In the genomic region with DNA sequence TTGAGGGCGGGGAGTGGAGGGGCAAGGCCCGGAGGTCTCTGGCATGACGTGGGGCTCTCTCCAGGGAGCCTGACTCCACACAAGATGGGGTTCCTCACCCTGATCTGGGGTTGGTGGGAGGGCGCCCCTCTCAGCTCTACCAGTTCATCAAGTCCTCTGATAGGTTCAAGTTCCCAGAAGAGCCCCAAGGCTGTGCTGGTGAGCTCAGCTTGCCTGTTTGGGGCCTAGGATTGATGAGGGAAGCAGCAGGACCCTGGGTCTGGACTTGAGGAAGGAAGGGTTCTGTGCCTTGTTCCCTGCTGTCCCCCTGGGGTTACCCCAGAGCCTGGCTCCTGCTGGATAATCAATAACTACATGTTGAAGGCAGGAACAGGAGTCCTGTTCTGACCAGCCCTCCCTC, we compare ENCODE assay signal across 26 cellular contexts. TPM values are rescaled to one million over a fixed set of nuclear protein-coding genes. Genes with fewer than 3 reads are reported as not detected.
A peak's percentile ranks its signal among the peaks of the same experiment; 100 is the strongest.
DNase-seq lines count a peak whose midpoint lies in the region; ATAC-seq and TF ChIP-seq lines count a peak whose summit lies in the region.
"Had no signal": no experiment of that assay in that cellular context is flagged by ENCODE, and none has a peak within 500 bp of the region (broad histone marks: within the 10 kb centered on the region; RNA-seq: fewer than 3 reads in every experiment).

No MANE protein-coding gene starts in this region.

- H3K9me3 Mint-ChIP-seq in activated T-cell treated with anti-CD3 and anti-CD28 coated beads, Interleukin-2, amount 50 U/mL, for 4 hours, result peaks cover 7% of the 10 kb centered on the region
- H3K9me3 Mint-ChIP-seq: effector memory CD8-positive, alpha-beta T cell had no signal

- H3K36me3 Mint-ChIP-seq in activated T-cell treated with anti-CD3 and anti-CD28 coated beads, Interleukin-2, amount 50 U/mL, for 4 hours (ENCODE audit: insufficient read depth), result peaks cover 4% of the 10 kb centered on the region

- no peak for DNase-seq in activated T-cell treated with anti-CD3 and anti-CD28 coated beads, Interleukin-2, amount 50 U/mL, for 4 hours
- DNase-seq in activated T-cell treated with anti-CD3 and anti-CD28 coated beads, Interleukin-2, amount 50 U/mL, for 1 hour, result no peak
- peak; percentile 18 for DNase-seq in HT1080 (ENCODE audit: low read depth)
- no peak for DNase-seq in RWPE2 (ENCODE audit: low spot score)
- no peak for DNase-seq in smooth muscle cell (lab: John Stamatoyannopoulos, UW; ENCODE audit: unreplicated experiment)
- DNase-seq in omental fat pad (ENCODE audit: low spot score), result no peak
- no peak for DNase-seq in NCI-H2196 (lab: John Stamatoyannopoulos, UW; ENCODE audit: unreplicated experiment)
- DNase-seq: activated B cell treated with CpG ODN at 0.5 μM for 24 hours; activated CD4-positive, alpha-beta T cell treated with anti-CD3 and anti-CD28 coated beads, Interleukin-2, amount 50 U/mL, for 4 hours; amygdala; cortex of kidney; effector memory CD8-positive, alpha-beta T cell; left ventricle myocardium inferior; naive B cell; NCI-H1105; NCI-H2029; NCI-H69; SHP77 had no signal

- H3F3A ChIP-seq in smooth muscle cell (ENCODE audit: low read depth), result peaks cover 9% of the 10 kb centered on the region

- H3K4me1 ChIP-seq in RWPE2 (ENCODE audit: insufficient read depth, poor library complexity, severe bottlenecking) (peaks cover 37% of the 10 kb centered on the region), smooth muscle cell (ENCODE audit: low read depth) (peaks cover 11% of the 10 kb centered on the region)

- H3K27me3 Mint-ChIP-seq in activated T-cell treated with anti-CD3 and anti-CD28 coated beads, Interleukin-2, amount 50 U/mL, for 4 hours (ENCODE audit: low read depth), result peaks cover 26% of the 10 kb centered on the region

- H3K4me1 Mint-ChIP-seq in activated T-cell treated with anti-CD3 and anti-CD28 coated beads, Interleukin-2, amount 50 U/mL, for 4 hours (ENCODE audit: low read depth), result peaks cover 8% of the 10 kb centered on the region

- H3K27ac ChIP-seq in RWPE2 (ENCODE audit: poor library complexity, severe bottlenecking), result peak overlapping the region; percentile 87
- H3K27ac ChIP-seq in smooth muscle cell (ENCODE audit: low read depth), result no peak overlapping the region
- H3K27ac ChIP-seq: C4-2B, cardiac muscle cell, HL-60, left ventricle myocardium inferior, parathyroid adenoma, right atrium auricular region had no signal

- no peak overlapping the region for H2AFZ ChIP-seq in smooth muscle cell (ENCODE audit: low read depth)
- H2AFZ ChIP-seq: parathyroid adenoma had no signal

- no peak overlapping the region for H3K9ac ChIP-seq in smooth muscle cell (ENCODE audit: low read depth)
- H3K9ac ChIP-seq: parathyroid adenoma had no signal

- no peaks in the 10 kb centered on the region for H3K27me3 ChIP-seq in RWPE2 (ENCODE audit: insufficient read depth, poor library complexity, severe bottlenecking)
- peaks cover 24% of the 10 kb centered on the region for H3K27me3 ChIP-seq in smooth muscle cell (ENCODE audit: low read depth)

- TF ChIP-seq CTCF in RWPE2 (IDR thresholded peaks at IDR 0.05; ENCODE audit: poor library complexity, severe bottlenecking) (no peak), smooth muscle cell (IDR thresholded peaks at IDR 0.05; ENCODE audit: borderline replicate concordance, insufficient read depth, poor library complexity, severe bottlenecking) (no peak), omental fat pad (IDR thresholded peaks at IDR 0.05) (no peak)

- peak overlapping the region; percentile 9 for H3K4me3 Mint-ChIP-seq in activated T-cell treated with anti-CD3 and anti-CD28 coated beads, Interleukin-2, amount 50 U/mL, for 4 hours
- H3K4me3 Mint-ChIP-seq: activated B cell treated with CpG ODN at 0.5 μM for 24 hours; activated naive CD4-positive, alpha-beta T cell treated with anti-CD3 and anti-CD28 coated beads, Interleukin-2, amount 50 U/mL, for 24 hours; effector memory CD8-positive, alpha-beta T cell had no signal

- peaks cover 6% of the 10 kb centered on the region; the same call in 1 of the 2 replicates for H3K36me3 ChIP-seq in RWPE2 (ENCODE audit: low read depth)
- no peaks in the 10 kb centered on the region for H3K36me3 ChIP-seq in smooth muscle cell (ENCODE audit: low read depth)
- H3K36me3 ChIP-seq: cardiac muscle cell, left ventricle myocardium inferior, right atrium auricular region had no signal

- WGBS in smooth muscle cell (ENCODE audit: low lambda C conversion rate), result 86% methylated on average over 4 of the region's 4 CpGs

- no peak for ATAC-seq in activated T-cell treated with anti-CD3 and anti-CD28 coated beads, Interleukin-2, amount 50 U/mL, for 4 hours
- no peak for ATAC-seq in RWPE2 (ENCODE audit: low read depth)
- no peak for ATAC-seq in omental fat pad (ENCODE audit: low FRiP score)
- no peak for ATAC-seq in GM18517 (IDR thresholded peaks at IDR 0.05; ENCODE audit: unreplicated experiment)

- H3K9me3 ChIP-seq in RWPE2 (ENCODE audit: severe bottlenecking) (no peaks in the 10 kb centered on the region), smooth muscle cell (replicated peaks; ENCODE audit: low read depth) (no peaks in the 10 kb centered on the region)
- H3K9me3 ChIP-seq: left ventricle myocardium inferior, right atrium auricular region had no signal

- H3K4me2 ChIP-seq in smooth muscle cell, result peak overlapping the region; percentile 45

- no peaks in the 10 kb centered on the region for H3K79me2 ChIP-seq in smooth muscle cell (ENCODE audit: low read depth)
- H3K79me2 ChIP-seq: parathyroid adenoma had no signal

- peaks cover 4% of the 10 kb centered on the region for H4K20me1 ChIP-seq in smooth muscle cell (ENCODE audit: low read depth)

- H3K4me3 ChIP-seq in RWPE2 (ENCODE audit: severe bottlenecking), result no peak overlapping the region
- H3K4me3 ChIP-seq in smooth muscle cell, result no peak overlapping the region
- H3K4me3 ChIP-seq: cardiac muscle cell, left ventricle myocardium inferior, right atrium auricular region, tibial nerve had no signal

RNA-seq across cellular contexts. Expression of a gene that starts 3.5 kb away (rescaled TPM):
- under 1 TPM; 0.18 to 0.41 (median 0.21) TPM for total RNA-seq in activated T-cell treated with anti-CD3 and anti-CD28 coated beads, Interleukin-2, amount 50 U/mL, for 4 hours
- total RNA-seq in HT1080 (2014; rRNA removed; shearing (Covaris generic)), result 13.1 and 20.0 TPM in 2 replicates
- 20.9 and 21.8 TPM in 2 replicates for polyA plus RNA-seq in HT1080 (2015; cell fraction: cytosol; rRNA removed)
- polyA plus RNA-seq in HT1080 (2015; cell fraction: nucleus; rRNA removed), result 29.2 and 33.3 TPM in 2 replicates
- 0.27 and 7.6 TPM in 2 replicates for total RNA-seq in smooth muscle cell
- polyA plus RNA-seq in smooth muscle cell, result 0.78 and 3.3 TPM in 2 replicates
- under 1 TPM in 2 of 4 donors, not detected in 2; 0.12 to 0.63 TPM for total RNA-seq in omental fat pad
- total RNA-seq: right atrium auricular region had no signal
